8 cellular contexts compared by ENCODE assay signal in the genomic region with DNA sequence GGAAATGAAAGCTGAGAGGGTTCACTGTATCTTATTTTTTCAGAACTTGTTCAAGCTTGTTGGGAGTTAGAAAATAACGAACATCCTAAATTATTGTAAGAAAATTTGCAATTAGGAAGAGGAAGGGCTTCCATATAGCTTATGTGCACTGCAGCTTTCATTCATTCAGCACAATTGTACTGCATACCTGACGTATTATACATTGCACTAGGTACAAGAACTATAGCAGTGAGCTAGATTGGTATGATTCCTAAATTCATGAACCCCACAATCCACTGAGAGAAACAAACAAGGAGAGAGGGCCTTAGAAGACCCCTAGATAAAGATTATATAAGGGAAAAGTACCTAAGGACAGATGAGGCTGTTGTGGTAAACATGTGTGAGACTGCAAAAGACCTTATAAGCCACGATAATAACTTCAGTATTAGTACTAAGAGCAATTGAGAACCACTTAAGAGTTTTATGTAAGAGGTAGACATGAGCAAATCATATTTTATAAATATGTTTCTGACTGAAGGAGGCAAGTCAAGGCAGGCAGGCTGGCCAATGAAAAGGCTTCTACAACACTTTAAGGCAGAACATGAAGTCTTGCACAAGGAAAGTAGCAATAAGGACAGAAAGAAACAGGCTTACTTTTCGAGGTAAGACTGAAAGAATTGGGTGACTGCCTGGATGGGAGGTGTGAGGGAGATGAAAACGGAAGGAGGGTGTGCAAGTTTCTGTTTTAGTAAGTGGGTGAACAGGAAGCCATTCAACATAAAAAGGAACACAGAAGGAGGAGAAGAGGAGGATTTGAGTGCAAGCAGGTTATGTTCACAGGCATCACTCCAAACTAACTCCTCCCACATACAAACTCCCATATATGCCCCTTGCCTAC.
DNase-seq lines count a peak whose midpoint lies in the region; ATAC-seq, FAIRE-seq and TF ChIP-seq lines count a peak whose summit lies in the region.

No MANE protein-coding gene starts in this region.

- TF ChIP-seq CTCF in GM13977 (IDR thresholded peaks at IDR 0.05; ENCODE audit: extremely low read depth, insufficient read depth, missing control alignments) (no peak), bronchial epithelial cell (IDR thresholded peaks at IDR 0.05; ENCODE audit: insufficient read depth, low read length, severe bottlenecking) (no peak), foreskin fibroblast (IDR thresholded peaks at IDR 0.05; ENCODE audit: low read depth, low read length) (no peak)

- no peak overlapping the region for H3K4me3 ChIP-seq in bronchial epithelial cell (ENCODE audit: low read depth, low read length)
- no peak overlapping the region for H3K4me3 ChIP-seq in foreskin fibroblast (ENCODE audit: low read depth in 1 of 2, low read length in 2 of 2)

- no peaks in the 10 kb centered on the region for H3K27me3 ChIP-seq in bronchial epithelial cell (ENCODE audit: control insufficient read depth, insufficient read depth, low read length)

- DNase-seq in GM13977 (ENCODE audit: low spot score) (peak; percentile 14), bronchial epithelial cell (ENCODE audit: low read depth) (peak; percentile 80), medulla oblongata (ENCODE audit: extremely low spot score) (no peak), epidermal melanocyte (ENCODE audit: insufficient read length, low spot score) (no peak), iPS-NIHi11 (ENCODE audit: low spot score) (no peak), foreskin fibroblast (no peak)

- H3K36me3 ChIP-seq in bronchial epithelial cell (ENCODE audit: control insufficient read depth, insufficient read depth, low read length) = no peaks in the 10 kb centered on the region

- in situ Hi-C loops in GM13977 (cut with MboI; ENCODE audit: low pct_unique_long_range_greater_than_20kb, low sequenced_read_pairs, unreplicated experiment) = no loop called here

- ATAC-seq in GM21515 (IDR thresholded peaks at IDR 0.05; ENCODE audit: unreplicated experiment) (peak; percentile 97), HG03575 (IDR thresholded peaks at IDR 0.05; ENCODE audit: extremely low read depth, insufficient number of reproducible peaks, low FRiP score, unreplicated experiment) (peak; percentile 96)

- no peak for FAIRE-seq in bronchial epithelial cell (lab: Jason Lieb, UNC)

Comparison
In these comparisons a context has a peak if more than half of its experiments do, and no peak if none do; other contexts are left out.
1. DNase-seq: peak in GM13977 (single experiment) and bronchial epithelial cell (single experiment); none in medulla oblongata (single experiment), epidermal melanocyte (single experiment), iPS-NIHi11 (single experiment) and foreskin fibroblast (0 of 2).